1 cellular context compared by ENCODE assay signal in the genomic region with DNA sequence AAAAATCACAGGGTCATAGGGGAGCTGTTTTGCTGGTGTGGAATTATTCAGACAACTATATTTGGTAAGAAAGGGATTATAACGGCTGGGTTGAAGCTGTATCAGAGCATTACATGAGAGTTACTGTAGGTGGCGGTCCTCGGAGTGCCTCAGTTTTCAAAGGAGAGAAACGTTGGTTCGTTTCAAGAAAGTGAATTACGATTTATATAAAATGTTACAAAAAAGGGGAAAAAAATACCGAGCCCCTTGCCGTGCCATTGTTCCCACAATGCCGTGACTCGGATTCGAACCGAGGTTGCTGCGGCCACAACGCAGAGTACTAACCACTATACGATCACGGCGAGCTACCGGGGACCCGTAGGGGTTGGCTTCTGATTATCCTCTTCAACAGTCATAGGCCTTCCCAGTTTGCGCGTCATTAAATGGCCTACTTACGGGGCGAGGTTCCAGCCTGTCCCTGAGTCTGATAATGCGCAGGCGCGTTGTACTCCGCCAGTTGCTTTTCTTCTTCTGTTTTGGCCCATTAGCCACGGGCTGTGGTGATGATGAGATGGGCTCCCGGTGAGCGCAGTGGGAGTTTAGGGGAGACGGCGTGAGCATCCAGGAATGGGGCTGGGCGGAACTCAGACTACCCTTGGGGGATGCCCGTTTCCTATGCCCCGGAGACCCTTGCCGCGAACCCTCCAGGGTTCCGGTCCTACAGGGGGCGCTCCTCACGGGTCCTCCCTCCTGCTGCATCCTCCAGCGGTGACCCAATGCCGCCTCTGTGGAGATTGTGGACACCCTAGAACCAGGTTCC.
A peak's percentile ranks its signal among the peaks of the same experiment; 100 is the strongest.
TF ChIP-seq lines count a peak whose summit lies in the region.

No MANE protein-coding gene starts in this region.

TF ChIP-seq in HepG2, 621 proteins besides CTCF, POLR2A, EP300 and RAD21 (continued from another document and continues in another):
- TF ChIP-seq, protein P1, sequence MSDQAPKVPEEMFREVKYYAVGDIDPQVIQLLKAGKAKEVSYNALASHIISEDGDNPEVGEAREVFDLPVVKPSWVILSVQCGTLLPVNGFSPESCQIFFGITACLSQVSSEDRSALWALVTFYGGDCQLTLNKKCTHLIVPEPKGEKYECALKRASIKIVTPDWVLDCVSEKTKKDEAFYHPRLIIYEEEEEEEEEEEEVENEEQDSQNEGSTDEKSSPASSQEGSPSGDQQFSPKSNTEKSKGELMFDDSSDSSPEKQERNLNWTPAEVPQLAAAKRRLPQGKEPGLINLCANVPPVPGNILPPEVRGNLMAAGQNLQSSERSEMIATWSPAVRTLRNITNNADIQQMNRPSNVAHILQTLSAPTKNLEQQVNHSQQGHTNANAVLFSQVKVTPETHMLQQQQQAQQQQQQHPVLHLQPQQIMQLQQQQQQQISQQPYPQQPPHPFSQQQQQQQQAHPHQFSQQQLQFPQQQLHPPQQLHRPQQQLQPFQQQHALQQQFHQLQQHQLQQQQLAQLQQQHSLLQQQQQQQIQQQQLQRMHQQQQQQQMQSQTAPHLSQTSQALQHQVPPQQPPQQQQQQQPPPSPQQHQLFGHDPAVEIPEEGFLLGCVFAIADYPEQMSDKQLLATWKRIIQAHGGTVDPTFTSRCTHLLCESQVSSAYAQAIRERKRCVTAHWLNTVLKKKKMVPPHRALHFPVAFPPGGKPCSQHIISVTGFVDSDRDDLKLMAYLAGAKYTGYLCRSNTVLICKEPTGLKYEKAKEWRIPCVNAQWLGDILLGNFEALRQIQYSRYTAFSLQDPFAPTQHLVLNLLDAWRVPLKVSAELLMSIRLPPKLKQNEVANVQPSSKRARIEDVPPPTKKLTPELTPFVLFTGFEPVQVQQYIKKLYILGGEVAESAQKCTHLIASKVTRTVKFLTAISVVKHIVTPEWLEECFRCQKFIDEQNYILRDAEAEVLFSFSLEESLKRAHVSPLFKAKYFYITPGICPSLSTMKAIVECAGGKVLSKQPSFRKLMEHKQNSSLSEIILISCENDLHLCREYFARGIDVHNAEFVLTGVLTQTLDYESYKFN (CRISPR knock-in tag; conservative IDR thresholded peaks at IDR 0.05), result peak; percentile 42
- TF ChIP-seq SOX6 (IDR thresholded peaks at IDR 0.05) (no peak), SOX6 (CRISPR knock-in tag; IDR thresholded peaks at IDR 0.05) (peak; percentile 72; the same call in 1 of the 2 replicates), RNF2 (conservative IDR thresholded peaks at IDR 0.05; ENCODE audit: low read depth) (no peak), POLR2G (IDR thresholded peaks at IDR 0.05; ENCODE audit: low read depth, low read length) (peak; percentile 63; the same call in 1 of the 2 replicates), KMT2B (CRISPR knock-in tag; IDR thresholded peaks at IDR 0.05) (peak; percentile 57), MTA1 (CRISPR knock-in tag; IDR thresholded peaks at IDR 0.05; ENCODE audit: borderline replicate concordance) (peak; percentile 57; the same call in 1 of the 2 replicates), CHCHD3 (CRISPR knock-in tag; IDR thresholded peaks at IDR 0.05) (no peak), ZNF83 (CRISPR knock-in tag; IDR thresholded peaks at IDR 0.05; ENCODE audit: borderline replicate concordance) (peak; percentile 17; the same call in 1 of the 2 replicates), ZNF7 (CRISPR knock-in tag; IDR thresholded peaks at IDR 0.05) (no peak), ZNF460 (CRISPR knock-in tag; IDR thresholded peaks at IDR 0.05; ENCODE audit: borderline replicate concordance) (no peak), ZNF747 (CRISPR knock-in tag; IDR thresholded peaks at IDR 0.05; ENCODE audit: borderline replicate concordance) (peak; percentile 28; the same call in 1 of the 2 replicates), ZNF549 (CRISPR knock-in tag; IDR thresholded peaks at IDR 0.05) (0 out of 2 replicates have a peak, but pooled peaks have one; percentile 33), PHF21A (CRISPR knock-in tag; IDR thresholded peaks at IDR 0.05) (peak; percentile 38; the same call in 1 of the 2 replicates), ZNF564 (CRISPR knock-in tag; IDR thresholded peaks at IDR 0.05) (peak; percentile 34; the same call in 1 of the 2 replicates), RAD51 (IDR thresholded peaks at IDR 0.05; ENCODE audit: borderline replicate concordance) (no peak), HOXA5 (CRISPR knock-in tag; IDR thresholded peaks at IDR 0.05) (peak; percentile 55; the same call in 1 of the 2 replicates), AKAP8 (CRISPR knock-in tag; IDR thresholded peaks at IDR 0.05) (no peak; the same call in 1 of the 2 replicates)
- TF ChIP-seq, protein P2, sequence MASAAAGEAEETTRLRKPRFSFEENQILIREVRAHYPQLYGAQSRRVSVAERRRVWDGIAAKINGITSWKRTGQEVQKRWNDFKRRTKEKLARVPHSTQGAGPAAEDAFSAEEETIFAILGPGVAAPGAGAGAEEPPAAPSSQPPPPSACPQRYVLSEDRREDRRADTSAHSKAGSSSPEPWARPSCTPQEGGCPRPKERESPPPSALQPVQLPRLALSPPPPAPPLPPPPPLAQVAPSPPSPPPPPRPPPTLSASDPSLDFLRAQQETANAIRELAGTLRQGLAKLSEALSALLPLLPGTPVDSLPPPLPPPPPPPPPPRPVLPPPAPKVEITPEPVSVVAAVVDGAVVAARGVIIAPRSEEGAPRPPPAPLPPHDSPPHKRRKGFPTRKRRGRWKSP (CRISPR knock-in tag; IDR thresholded peaks at IDR 0.05), result peak; percentile 49; the same call in 1 of the 2 replicates
- TF ChIP-seq, protein P3, sequence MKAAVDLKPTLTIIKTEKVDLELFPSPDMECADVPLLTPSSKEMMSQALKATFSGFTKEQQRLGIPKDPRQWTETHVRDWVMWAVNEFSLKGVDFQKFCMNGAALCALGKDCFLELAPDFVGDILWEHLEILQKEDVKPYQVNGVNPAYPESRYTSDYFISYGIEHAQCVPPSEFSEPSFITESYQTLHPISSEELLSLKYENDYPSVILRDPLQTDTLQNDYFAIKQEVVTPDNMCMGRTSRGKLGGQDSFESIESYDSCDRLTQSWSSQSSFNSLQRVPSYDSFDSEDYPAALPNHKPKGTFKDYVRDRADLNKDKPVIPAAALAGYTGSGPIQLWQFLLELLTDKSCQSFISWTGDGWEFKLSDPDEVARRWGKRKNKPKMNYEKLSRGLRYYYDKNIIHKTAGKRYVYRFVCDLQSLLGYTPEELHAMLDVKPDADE (CRISPR knock-in tag; IDR thresholded peaks at IDR 0.05), result no peak
- TF ChIP-seq, protein P4, sequence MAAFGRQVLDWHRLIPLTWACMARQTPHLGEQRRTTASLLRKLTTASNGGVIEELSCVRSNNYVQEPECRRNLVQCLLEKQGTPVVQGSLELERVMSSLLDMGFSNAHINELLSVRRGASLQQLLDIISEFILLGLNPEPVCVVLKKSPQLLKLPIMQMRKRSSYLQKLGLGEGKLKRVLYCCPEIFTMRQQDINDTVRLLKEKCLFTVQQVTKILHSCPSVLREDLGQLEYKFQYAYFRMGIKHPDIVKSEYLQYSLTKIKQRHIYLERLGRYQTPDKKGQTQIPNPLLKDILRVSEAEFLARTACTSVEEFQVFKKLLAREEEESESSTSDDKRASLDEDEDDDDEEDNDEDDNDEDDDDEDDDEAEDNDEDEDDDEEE (CRISPR knock-in tag; IDR thresholded peaks at IDR 0.05), result peak; percentile 77; the same call in 1 of the 2 replicates
- TF ChIP-seq, protein P5, sequence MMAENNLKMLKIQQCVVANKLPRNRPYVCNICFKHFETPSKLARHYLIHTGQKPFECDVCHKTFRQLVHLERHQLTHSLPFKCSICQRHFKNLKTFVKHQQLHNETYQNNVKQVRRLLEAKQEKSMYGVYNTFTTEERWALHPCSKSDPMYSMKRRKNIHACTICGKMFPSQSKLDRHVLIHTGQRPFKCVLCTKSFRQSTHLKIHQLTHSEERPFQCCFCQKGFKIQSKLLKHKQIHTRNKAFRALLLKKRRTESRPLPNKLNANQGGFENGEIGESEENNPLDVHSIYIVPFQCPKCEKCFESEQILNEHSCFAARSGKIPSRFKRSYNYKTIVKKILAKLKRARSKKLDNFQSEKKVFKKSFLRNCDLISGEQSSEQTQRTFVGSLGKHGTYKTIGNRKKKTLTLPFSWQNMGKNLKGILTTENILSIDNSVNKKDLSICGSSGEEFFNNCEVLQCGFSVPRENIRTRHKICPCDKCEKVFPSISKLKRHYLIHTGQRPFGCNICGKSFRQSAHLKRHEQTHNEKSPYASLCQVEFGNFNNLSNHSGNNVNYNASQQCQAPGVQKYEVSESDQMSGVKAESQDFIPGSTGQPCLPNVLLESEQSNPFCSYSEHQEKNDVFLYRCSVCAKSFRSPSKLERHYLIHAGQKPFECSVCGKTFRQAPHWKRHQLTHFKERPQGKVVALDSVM (CRISPR knock-in tag; IDR thresholded peaks at IDR 0.05), result no peak
- TF ChIP-seq, protein P6, sequence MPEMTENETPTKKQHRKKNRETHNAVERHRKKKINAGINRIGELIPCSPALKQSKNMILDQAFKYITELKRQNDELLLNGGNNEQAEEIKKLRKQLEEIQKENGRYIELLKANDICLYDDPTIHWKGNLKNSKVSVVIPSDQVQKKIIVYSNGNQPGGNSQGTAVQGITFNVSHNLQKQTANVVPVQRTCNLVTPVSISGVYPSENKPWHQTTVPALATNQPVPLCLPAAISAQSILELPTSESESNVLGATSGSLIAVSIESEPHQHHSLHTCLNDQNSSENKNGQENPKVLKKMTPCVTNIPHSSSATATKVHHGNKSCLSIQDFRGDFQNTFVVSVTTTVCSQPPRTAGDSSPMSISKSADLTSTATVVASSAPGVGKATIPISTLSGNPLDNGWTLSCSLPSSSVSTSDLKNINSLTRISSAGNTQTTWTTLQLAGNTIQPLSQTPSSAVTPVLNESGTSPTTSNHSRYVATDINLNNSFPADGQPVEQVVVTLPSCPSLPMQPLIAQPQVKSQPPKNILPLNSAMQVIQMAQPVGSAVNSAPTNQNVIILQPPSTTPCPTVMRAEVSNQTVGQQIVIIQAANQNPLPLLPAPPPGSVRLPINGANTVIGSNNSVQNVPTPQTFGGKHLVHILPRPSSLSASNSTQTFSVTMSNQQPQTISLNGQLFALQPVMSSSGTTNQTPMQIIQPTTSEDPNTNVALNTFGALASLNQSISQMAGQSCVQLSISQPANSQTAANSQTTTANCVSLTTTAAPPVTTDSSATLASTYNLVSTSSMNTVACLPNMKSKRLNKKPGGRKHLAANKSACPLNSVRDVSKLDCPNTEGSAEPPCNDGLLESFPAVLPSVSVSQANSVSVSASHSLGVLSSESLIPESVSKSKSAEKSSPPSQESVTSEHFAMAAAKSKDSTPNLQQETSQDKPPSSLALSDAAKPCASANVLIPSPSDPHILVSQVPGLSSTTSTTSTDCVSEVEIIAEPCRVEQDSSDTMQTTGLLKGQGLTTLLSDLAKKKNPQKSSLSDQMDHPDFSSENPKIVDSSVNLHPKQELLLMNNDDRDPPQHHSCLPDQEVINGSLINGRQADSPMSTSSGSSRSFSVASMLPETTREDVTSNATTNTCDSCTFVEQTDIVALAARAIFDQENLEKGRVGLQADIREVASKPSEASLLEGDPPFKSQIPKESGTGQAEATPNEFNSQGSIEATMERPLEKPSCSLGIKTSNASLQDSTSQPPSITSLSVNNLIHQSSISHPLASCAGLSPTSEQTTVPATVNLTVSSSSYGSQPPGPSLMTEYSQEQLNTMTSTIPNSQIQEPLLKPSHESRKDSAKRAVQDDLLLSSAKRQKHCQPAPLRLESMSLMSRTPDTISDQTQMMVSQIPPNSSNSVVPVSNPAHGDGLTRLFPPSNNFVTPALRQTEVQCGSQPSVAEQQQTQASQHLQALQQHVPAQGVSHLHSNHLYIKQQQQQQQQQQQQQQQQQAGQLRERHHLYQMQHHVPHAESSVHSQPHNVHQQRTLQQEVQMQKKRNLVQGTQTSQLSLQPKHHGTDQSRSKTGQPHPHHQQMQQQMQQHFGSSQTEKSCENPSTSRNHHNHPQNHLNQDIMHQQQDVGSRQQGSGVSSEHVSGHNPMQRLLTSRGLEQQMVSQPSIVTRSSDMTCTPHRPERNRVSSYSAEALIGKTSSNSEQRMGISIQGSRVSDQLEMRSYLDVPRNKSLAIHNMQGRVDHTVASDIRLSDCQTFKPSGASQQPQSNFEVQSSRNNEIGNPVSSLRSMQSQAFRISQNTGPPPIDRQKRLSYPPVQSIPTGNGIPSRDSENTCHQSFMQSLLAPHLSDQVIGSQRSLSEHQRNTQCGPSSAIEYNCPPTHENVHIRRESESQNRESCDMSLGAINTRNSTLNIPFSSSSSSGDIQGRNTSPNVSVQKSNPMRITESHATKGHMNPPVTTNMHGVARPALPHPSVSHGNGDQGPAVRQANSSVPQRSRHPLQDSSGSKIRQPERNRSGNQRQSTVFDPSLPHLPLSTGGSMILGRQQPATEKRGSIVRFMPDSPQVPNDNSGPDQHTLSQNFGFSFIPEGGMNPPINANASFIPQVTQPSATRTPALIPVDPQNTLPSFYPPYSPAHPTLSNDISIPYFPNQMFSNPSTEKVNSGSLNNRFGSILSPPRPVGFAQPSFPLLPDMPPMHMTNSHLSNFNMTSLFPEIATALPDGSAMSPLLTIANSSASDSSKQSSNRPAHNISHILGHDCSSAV (CRISPR knock-in tag; IDR thresholded peaks at IDR 0.05; ENCODE audit: borderline replicate concordance), result no peak
- TF ChIP-seq, protein P7, sequence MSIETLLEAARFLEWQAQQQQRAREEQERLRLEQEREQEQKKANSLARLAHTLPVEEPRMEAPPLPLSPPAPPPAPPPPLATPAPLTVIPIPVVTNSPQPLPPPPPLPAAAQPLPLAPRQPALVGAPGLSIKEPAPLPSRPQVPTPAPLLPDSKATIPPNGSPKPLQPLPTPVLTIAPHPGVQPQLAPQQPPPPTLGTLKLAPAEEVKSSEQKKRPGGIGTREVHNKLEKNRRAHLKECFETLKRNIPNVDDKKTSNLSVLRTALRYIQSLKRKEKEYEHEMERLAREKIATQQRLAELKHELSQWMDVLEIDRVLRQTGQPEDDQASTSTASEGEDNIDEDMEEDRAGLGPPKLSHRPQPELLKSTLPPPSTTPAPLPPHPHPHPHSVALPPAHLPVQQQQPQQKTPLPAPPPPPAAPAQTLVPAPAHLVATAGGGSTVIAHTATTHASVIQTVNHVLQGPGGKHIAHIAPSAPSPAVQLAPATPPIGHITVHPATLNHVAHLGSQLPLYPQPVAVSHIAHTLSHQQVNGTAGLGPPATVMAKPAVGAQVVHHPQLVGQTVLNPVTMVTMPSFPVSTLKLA (IDR thresholded peaks at IDR 0.05), result no peak
- TF ChIP-seq, protein P8, sequence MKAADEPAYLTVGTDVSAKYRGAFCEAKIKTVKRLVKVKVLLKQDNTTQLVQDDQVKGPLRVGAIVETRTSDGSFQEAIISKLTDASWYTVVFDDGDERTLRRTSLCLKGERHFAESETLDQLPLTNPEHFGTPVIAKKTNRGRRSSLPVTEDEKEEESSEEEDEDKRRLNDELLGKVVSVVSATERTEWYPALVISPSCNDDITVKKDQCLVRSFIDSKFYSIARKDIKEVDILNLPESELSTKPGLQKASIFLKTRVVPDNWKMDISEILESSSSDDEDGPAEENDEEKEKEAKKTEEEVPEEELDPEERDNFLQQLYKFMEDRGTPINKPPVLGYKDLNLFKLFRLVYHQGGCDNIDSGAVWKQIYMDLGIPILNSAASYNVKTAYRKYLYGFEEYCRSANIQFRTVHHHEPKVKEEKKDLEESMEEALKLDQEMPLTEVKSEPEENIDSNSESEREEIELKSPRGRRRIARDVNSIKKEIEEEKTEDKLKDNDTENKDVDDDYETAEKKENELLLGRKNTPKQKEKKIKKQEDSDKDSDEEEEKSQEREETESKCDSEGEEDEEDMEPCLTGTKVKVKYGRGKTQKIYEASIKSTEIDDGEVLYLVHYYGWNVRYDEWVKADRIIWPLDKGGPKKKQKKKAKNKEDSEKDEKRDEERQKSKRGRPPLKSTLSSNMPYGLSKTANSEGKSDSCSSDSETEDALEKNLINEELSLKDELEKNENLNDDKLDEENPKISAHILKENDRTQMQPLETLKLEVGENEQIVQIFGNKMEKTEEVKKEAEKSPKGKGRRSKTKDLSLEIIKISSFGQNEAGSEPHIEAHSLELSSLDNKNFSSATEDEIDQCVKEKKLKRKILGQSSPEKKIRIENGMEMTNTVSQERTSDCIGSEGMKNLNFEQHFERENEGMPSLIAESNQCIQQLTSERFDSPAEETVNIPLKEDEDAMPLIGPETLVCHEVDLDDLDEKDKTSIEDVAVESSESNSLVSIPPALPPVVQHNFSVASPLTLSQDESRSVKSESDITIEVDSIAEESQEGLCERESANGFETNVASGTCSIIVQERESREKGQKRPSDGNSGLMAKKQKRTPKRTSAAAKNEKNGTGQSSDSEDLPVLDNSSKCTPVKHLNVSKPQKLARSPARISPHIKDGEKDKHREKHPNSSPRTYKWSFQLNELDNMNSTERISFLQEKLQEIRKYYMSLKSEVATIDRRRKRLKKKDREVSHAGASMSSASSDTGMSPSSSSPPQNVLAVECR (CRISPR knock-in tag; IDR thresholded peaks at IDR 0.05; ENCODE audit: borderline replicate concordance), result peak; percentile 59; the same call in 1 of the 2 replicates
